Comparison of ENCODE assay signal across 10 cellular contexts in the genomic region with DNA sequence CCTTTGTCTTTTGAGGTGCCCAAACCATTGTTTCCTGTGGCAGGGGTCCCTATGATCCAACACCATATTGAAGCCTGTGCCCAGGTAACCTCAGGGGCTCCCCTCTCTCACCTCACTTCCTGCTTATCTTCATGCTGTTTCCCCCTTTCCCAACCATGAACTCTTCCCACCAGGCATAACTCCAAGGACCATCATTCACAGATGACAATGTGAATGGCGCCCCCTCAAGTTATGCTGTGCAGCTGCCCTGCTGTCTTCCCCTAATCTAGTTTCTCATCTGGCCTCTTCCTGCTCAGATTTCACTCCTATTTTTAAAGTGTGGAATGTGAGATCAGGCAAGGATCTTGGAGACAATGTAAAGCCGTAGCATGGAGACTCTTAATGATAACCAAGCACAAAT. TPM values are rescaled to one million over a fixed set of nuclear protein-coding genes. Genes with fewer than 3 reads are reported as not detected.
DNase-seq lines count a peak whose midpoint lies in the region; ATAC-seq, FAIRE-seq and TF ChIP-seq lines count a peak whose summit lies in the region.
"Had no signal": no experiment of that assay in that cellular context is flagged by ENCODE, and none has a peak within 500 bp of the region (broad histone marks: within the 10 kb centered on the region; RNA-seq: fewer than 3 reads in every experiment).

No MANE protein-coding gene starts in this region.

- no TSS peak for BruUV-seq in Calu3 (replicated peaks; lab: Mats Ljungman, UMichigan)

- no peak overlapping the region for H3K4me2 ChIP-seq in mesendoderm (ENCODE audit: low read length)

- H3K79me1 ChIP-seq in mesendoderm (ENCODE audit: low read length): peaks cover 2% of the 10 kb centered on the region

- H3K4ac ChIP-seq in mesendoderm (ENCODE audit: low read depth, low read length): no peak overlapping the region

- no peak overlapping the region for H3K23ac ChIP-seq in mesendoderm (ENCODE audit: low read length)

- no peak overlapping the region for H2BK15ac ChIP-seq in mesendoderm (replicated peaks; ENCODE audit: low read depth)

- TF ChIP-seq CTCF in Calu3 (IDR thresholded peaks at IDR 0.05; ENCODE audit: unreplicated experiment): peak; percentile 20
- TF ChIP-seq CTCF in HEK293 (tag by site-specific recombination; IDR thresholded peaks at IDR 0.05): peak; percentile 58; the same call in 1 of the 2 replicates
- TF ChIP-seq CTCF in ascending aorta (IDR thresholded peaks at IDR 0.05): no peak
- TF ChIP-seq CTCF in pancreas (IDR thresholded peaks at IDR 0.05): no peak

- H3K56ac ChIP-seq in mesendoderm (ENCODE audit: low read length): peak overlapping the region; percentile 96

- no peak overlapping the region for H2BK5ac ChIP-seq in mesendoderm (ENCODE audit: low read length)

- POLR2A ChIA-PET in HEK293 (lab: Yijun Ruan, JAX): interaction anchor here (0.6 to 0.7 kb wide), 3 partner anchors 9 to 112 kb away, joined by 3 to 4 read pairs (median 3); no protein-coding TSS in a partner anchor

- no peak overlapping the region for H4K8ac ChIP-seq in mesendoderm (ENCODE audit: low read depth, low read length)

- H3K4me1 ChIP-seq in HEK293 (ENCODE audit: control insufficient read depth, insufficient read depth, low read length) (peaks cover 8% of the 10 kb centered on the region; the same call in 1 of the 2 replicates), mesendoderm (ENCODE audit: control insufficient read depth, low read depth, low read length) (peaks cover 17% of the 10 kb centered on the region), ascending aorta (peaks cover 13 to 25% of the 10 kb centered on the region in 2 donors), pancreas (peaks cover 0 to 15% (median 4%) of the 10 kb centered on the region in 3 donors)

- H2AK5ac ChIP-seq in mesendoderm (ENCODE audit: low read length): no peak overlapping the region

- H3K27me3 ChIP-seq in mesendoderm (ENCODE audit: insufficient read depth, low read length, poor library complexity) (peaks cover 20% of the 10 kb centered on the region), ascending aorta (no peaks in the 10 kb centered on the region), pancreas (no peaks in the 10 kb centered on the region)

- H3K79me2 ChIP-seq in mesendoderm (ENCODE audit: control insufficient read depth, insufficient read depth, low read length): no peaks in the 10 kb centered on the region

- no peak overlapping the region for H2BK120ac ChIP-seq in mesendoderm (ENCODE audit: low read depth, low read length)

- H3K36me3 Mint-ChIP-seq in Calu3 (ENCODE audit: insufficient read depth, unreplicated experiment): peaks cover 38% of the 10 kb centered on the region
- H3K36me3 Mint-ChIP-seq in activated T-helper 2 cell treated with anti-CD3 and anti-CD28 coated beads, Interferon-gamma antibody, Interleukin-2, Interleukin-4, amounts not matched to agents 10 μg/mL and 5 μg/mL and 100 μg/mL, durations not matched to agents 14 hours and 24 hours and 36 hours (ENCODE audit: low read depth): peaks cover 18% of the 10 kb centered on the region

- no peak for FAIRE-seq in pancreas (lab: Jason Lieb, UNC)

- DNase-seq in Calu3 (no peak), mesendoderm (peak; percentile 78), C1 segment of cervical spinal cord (lab: John Stamatoyannopoulos, UW) (no peak), ascending aorta (ENCODE audit: low spot score in 2 of 2) (no peak), RPMI8226 (no peak), pancreas (no peak)
- no peak for DNase-seq in activated T-helper 2 cell treated with anti-CD3 and anti-CD28 coated beads, Interferon-gamma antibody, Interleukin-2, Interleukin-4, amounts not matched to agents 10 μg/mL and 5 μg/mL and 100 μg/mL, durations not matched to agents 14 hours and 24 hours and 36 hours (ENCODE audit: low spot score)
- DNase-seq: effector memory CD4-positive, alpha-beta T cell; T-helper 9 cell had no signal

- no peaks in the 10 kb centered on the region for H3K9me3 Mint-ChIP-seq in Calu3 (ENCODE audit: low read depth, unreplicated experiment)
- no peaks in the 10 kb centered on the region for H3K9me3 Mint-ChIP-seq in activated T-helper 2 cell treated with anti-CD3 and anti-CD28 coated beads, Interferon-gamma antibody, Interleukin-2, Interleukin-4, amounts not matched to agents 10 μg/mL and 5 μg/mL and 100 μg/mL, durations not matched to agents 14 hours and 24 hours and 36 hours

- WGBS in mesendoderm (ENCODE audit: extremely low coverage, insufficient coverage, low lambda C conversion rate): no CpG with 5 or more reads among the region's 2 CpGs
- 85 to 88% methylated on average over 2 of the region's 2 CpGs for WGBS in pancreas, 2 donors

- peaks cover 23% of the 10 kb centered on the region for H3K4me1 Mint-ChIP-seq in Calu3 (ENCODE audit: low read depth, unreplicated experiment)
- peaks cover 33% of the 10 kb centered on the region for H3K4me1 Mint-ChIP-seq in activated T-helper 2 cell treated with anti-CD3 and anti-CD28 coated beads, Interferon-gamma antibody, Interleukin-2, Interleukin-4, amounts not matched to agents 10 μg/mL and 5 μg/mL and 100 μg/mL, durations not matched to agents 14 hours and 24 hours and 36 hours (ENCODE audit: low read depth)

- peak overlapping the region; percentile 7 for H3K9ac ChIP-seq in mesendoderm (ENCODE audit: low read length)

- H3K4me3 Mint-ChIP-seq in Calu3 (ENCODE audit: low read depth, unreplicated experiment): peak overlapping the region; percentile 90
- H3K4me3 Mint-ChIP-seq in activated T-helper 2 cell treated with anti-CD3 and anti-CD28 coated beads, Interferon-gamma antibody, Interleukin-2, Interleukin-4, amounts not matched to agents 10 μg/mL and 5 μg/mL and 100 μg/mL, durations not matched to agents 14 hours and 24 hours and 36 hours (ENCODE audit: low read depth): peak overlapping the region; percentile 96

- H3K27me3 Mint-ChIP-seq in Calu3 (ENCODE audit: unreplicated experiment): peaks cover 4% of the 10 kb centered on the region
- H3K27me3 Mint-ChIP-seq in activated T-helper 2 cell treated with anti-CD3 and anti-CD28 coated beads, Interferon-gamma antibody, Interleukin-2, Interleukin-4, amounts not matched to agents 10 μg/mL and 5 μg/mL and 100 μg/mL, durations not matched to agents 14 hours and 24 hours and 36 hours (ENCODE audit: low read depth): peaks cover 27% of the 10 kb centered on the region

- H3K18ac ChIP-seq in mesendoderm (ENCODE audit: low read length): no peak overlapping the region

- intact Hi-C loops in Calu3 (cut with micrococcal nuclease; ENCODE audit: unreplicated experiment): no loop called here
- intact Hi-C loops in activated T-helper 2 cell treated with anti-CD3 and anti-CD28 coated beads, Interferon-gamma antibody, Interleukin-2, Interleukin-4, amounts not matched to agents 10 μg/mL and 5 μg/mL and 100 μg/mL, durations not matched to agents 14 hours and 24 hours and 36 hours (cut with micrococcal nuclease): no loop called here
- intact Hi-C loops in ascending aorta (cut with DNase I): no loop called here
- intact Hi-C loops in pancreas (cut with DNase I): no loop called here

- no peak overlapping the region for H3K27ac ChIP-seq in HEK293 (ENCODE audit: extremely low read depth, low read depth, low read length)
- H3K27ac ChIP-seq in mesendoderm (ENCODE audit: low read depth, low read length): no peak overlapping the region
- H3K27ac ChIP-seq in ascending aorta: no peak overlapping the region
- no peak overlapping the region for H3K27ac ChIP-seq in pancreas

- no peak for ATAC-seq in pancreas

- H3K27ac Mint-ChIP-seq in Calu3 (ENCODE audit: unreplicated experiment): peak overlapping the region; percentile 97
- H3K27ac Mint-ChIP-seq in activated T-helper 2 cell treated with anti-CD3 and anti-CD28 coated beads, Interferon-gamma antibody, Interleukin-2, Interleukin-4, amounts not matched to agents 10 μg/mL and 5 μg/mL and 100 μg/mL, durations not matched to agents 14 hours and 24 hours and 36 hours: peak overlapping the region; percentile 50

- H3K4me3 ChIP-seq in HEK293 (ENCODE audit: low read depth, low read length): no peak overlapping the region
- no peak overlapping the region for H3K4me3 ChIP-seq in mesendoderm (ENCODE audit: low read length)
- peak overlapping the region in 1 of 2 donors; percentile 85 for H3K4me3 ChIP-seq in ascending aorta
- no peak overlapping the region for H3K4me3 ChIP-seq in pancreas

- CTCF ChIA-PET in Calu3 (lab: Charles Lee) (interaction anchor here (2.6 kb wide), 1 partner anchor 9 kb away, joined by 35 read pairs; no protein-coding TSS in a partner anchor), HEK293 (lab: Yijun Ruan, JAX) (interaction anchor here (0.5 to 11.4 kb wide), 13 partner anchors 12 to 97 kb away, joined by 3 to 252 read pairs (median 4); partner anchors contain the start of gene ASIC4)

- no peak overlapping the region for H4K5ac ChIP-seq in mesendoderm (ENCODE audit: low read length)

- H3K36me3 ChIP-seq in HEK293 (ENCODE audit: control insufficient read depth in 2 of 2, insufficient read depth in 1 of 2, low read length in 2 of 2) (peaks cover 0 to 29% of the 10 kb centered on the region in 2 experiments; a peak in 2 of 3 replicates), mesendoderm (ENCODE audit: control insufficient read depth, insufficient read depth, low read length) (no peaks in the 10 kb centered on the region), ascending aorta (peaks cover 23 to 33% of the 10 kb centered on the region in 2 donors), pancreas (peaks cover 0 to 10% (median 0%) of the 10 kb centered on the region in 3 donors)

- H3K9me3 ChIP-seq in HEK293 (ENCODE audit: control insufficient read depth, insufficient read depth, low read depth, low read length) (no peaks in the 10 kb centered on the region), ascending aorta (no peaks in the 10 kb centered on the region), pancreas (no peaks in the 10 kb centered on the region)

RNA-seq across cellular contexts. Expression of gene GMPPA, which starts 1.4 kb away (rescaled TPM):
- total RNA-seq in Calu3 (2022) (53.0 and 59.4 TPM in 2 replicates), ascending aorta (11.4 TPM), pancreas (10 to 100 TPM; 24.4 to 40.6 (median 33.6) TPM)
- 52.0 and 52.9 TPM in 2 replicates for total RNA-seq in activated T-helper 2 cell treated with anti-CD3 and anti-CD28 coated beads, Interferon-gamma antibody, Interleukin-2, Interleukin-4, amounts not matched to agents 10 μg/mL and 5 μg/mL and 100 μg/mL, durations not matched to agents 14 hours and 24 hours and 36 hours
- 20.4 TPM for polyA plus RNA-seq in mesendoderm (2013, experiment 1 of 2)
- 20.2 TPM for polyA plus RNA-seq in mesendoderm (2013, experiment 2 of 2)
- 10 to 100 TPM; 88.7 to 90.8 TPM for polyA plus RNA-seq in pancreas

RNA-seq across cellular contexts. Expression of gene ASIC4, which starts 14.1 kb away (rescaled TPM):
- total RNA-seq in Calu3 (2022) (0.17 TPM in 1 of 2 replicates, not detected in the other), ascending aorta (not detected), pancreas (under 1 TPM in 2 of 6 donors, not detected in 4; 0.04 to 0.09 TPM)
- total RNA-seq in activated T-helper 2 cell treated with anti-CD3 and anti-CD28 coated beads, Interferon-gamma antibody, Interleukin-2, Interleukin-4, amounts not matched to agents 10 μg/mL and 5 μg/mL and 100 μg/mL, durations not matched to agents 14 hours and 24 hours and 36 hours: not detected in 2 replicates
- polyA plus RNA-seq in mesendoderm (2013, experiment 1 of 2): not detected
- 0.01 TPM for polyA plus RNA-seq in mesendoderm (2013, experiment 2 of 2)
- under 1 TPM; 0.27 to 0.38 TPM for polyA plus RNA-seq in pancreas

RNA-seq across cellular contexts. Expression of gene CHPF, which starts 43.5 kb away (rescaled TPM):
- total RNA-seq in Calu3 (2022) (139 and 141 TPM in 2 replicates), ascending aorta (249 TPM), pancreas (100 to 1,000 TPM in 1 of 6 donors, 10 to 100 TPM in 5; 55.1 to 105 (median 68.5) TPM)
- 40.2 and 41.9 TPM in 2 replicates for total RNA-seq in activated T-helper 2 cell treated with anti-CD3 and anti-CD28 coated beads, Interferon-gamma antibody, Interleukin-2, Interleukin-4, amounts not matched to agents 10 μg/mL and 5 μg/mL and 100 μg/mL, durations not matched to agents 14 hours and 24 hours and 36 hours
- polyA plus RNA-seq in mesendoderm (2013, experiment 1 of 2): 50.4 TPM
- 50.4 TPM for polyA plus RNA-seq in mesendoderm (2013, experiment 2 of 2)
- 10 to 100 TPM; 63.4 to 83.3 TPM for polyA plus RNA-seq in pancreas

RNA-seq across cellular contexts. Expression of gene TMEM198, which starts 43.7 kb away (rescaled TPM):
- total RNA-seq in Calu3 (2022) (5.2 and 5.9 TPM in 2 replicates), ascending aorta (6.0 TPM), pancreas (1 to 10 TPM; 2.6 to 7.1 (median 5.1) TPM)
- 3.8 and 4.9 TPM in 2 replicates for total RNA-seq in activated T-helper 2 cell treated with anti-CD3 and anti-CD28 coated beads, Interferon-gamma antibody, Interleukin-2, Interleukin-4, amounts not matched to agents 10 μg/mL and 5 μg/mL and 100 μg/mL, durations not matched to agents 14 hours and 24 hours and 36 hours
- 3.7 TPM for polyA plus RNA-seq in mesendoderm (2013, experiment 1 of 2)
- 3.7 TPM for polyA plus RNA-seq in mesendoderm (2013, experiment 2 of 2)
- polyA plus RNA-seq in pancreas: 10 to 100 TPM in 1 of 2 donors, 1 to 10 TPM in 1; 9.0 to 13.3 TPM

Comparison
In these comparisons a context has a peak if more than half of its experiments do, and no peak if none do; other contexts are left out.
1. CTCF ChIP-seq: peak in Calu3 (single experiment) and HEK293 (single experiment); none in ascending aorta (0 of 3) and pancreas (0 of 4).